17 cellular contexts compared by ENCODE assay signal in genomic region chr3:194508486-194509449, GRCh38. TPM values are rescaled to one million over a fixed set of nuclear protein-coding genes. Genes with fewer than 3 reads are reported as not detected.
DNase-seq lines count a peak whose midpoint lies in the region; ATAC-seq and TF ChIP-seq lines count a peak whose summit lies in the region.
"Had no signal": no experiment of that assay in that cellular context is flagged by ENCODE, and none has a peak within 500 bp of the region (broad histone marks: within the 10 kb centered on the region; RNA-seq: fewer than 3 reads in every experiment).

No MANE protein-coding gene starts in this region.

- H3K36me3 ChIP-seq in A673 (ENCODE audit: insufficient read depth, low read length, poor library complexity, severe bottlenecking) (no peaks in the 10 kb centered on the region), ovary (no peaks in the 10 kb centered on the region)
- H3K36me3 ChIP-seq: prostate gland, tibial nerve had no signal

- peak overlapping the region; percentile 54 for H3K27ac ChIP-seq in A673 (ENCODE audit: low read depth, low read length, poor library complexity, severe bottlenecking)
- no peak overlapping the region for H3K27ac ChIP-seq in ovary
- H3K27ac ChIP-seq: prostate gland had no signal

- peaks cover 20% of the 10 kb centered on the region for H3K4me1 ChIP-seq in A673 (ENCODE audit: insufficient read depth, low read length, poor library complexity, severe bottlenecking)
- no peaks in the 10 kb centered on the region for H3K4me1 ChIP-seq in ovary (ENCODE audit: insufficient read depth)
- H3K4me1 ChIP-seq: prostate gland had no signal

- no peak for TF ChIP-seq EP300 in ovary (IDR thresholded peaks at IDR 0.05)

- H3K9me3 ChIP-seq in A673 (ENCODE audit: low read depth, low read length, poor library complexity, severe bottlenecking) (no peaks in the 10 kb centered on the region), ovary (no peaks in the 10 kb centered on the region)
- H3K9me3 ChIP-seq: prostate gland, tibial nerve had no signal

- CTCF ChIA-PET in A673 (lab: Charles Lee): interaction anchor here (0.9 kb wide), 1 partner anchor 37 kb away, joined by 3 read pairs; no protein-coding TSS in a partner anchor

- POLR2A ChIA-PET in A673 (lab: Charles Lee; ENCODE audit: low non-redundant PET): no interaction called here

- H3K4me3 ChIP-seq in A673 (ENCODE audit: low read depth, low read length, poor library complexity, severe bottlenecking): no peak overlapping the region
- H3K4me3 ChIP-seq in fibroblast of villous mesenchyme (ENCODE audit: low read depth, low read length): no peak overlapping the region
- H3K4me3 ChIP-seq in ovary: no peak overlapping the region
- H3K4me3 ChIP-seq: prostate gland, tibial nerve had no signal

- H3K27me3 ChIP-seq in A673 (replicated peaks; ENCODE audit: insufficient read depth, low read depth, low read length, poor library complexity) (no peaks in the 10 kb centered on the region), ovary (no peaks in the 10 kb centered on the region)
- H3K27me3 ChIP-seq: tibial nerve had no signal

- TF ChIP-seq CTCF in A673 (conservative IDR thresholded peaks at IDR 0.05; ENCODE audit: low read depth, low read length) (no peak), fibroblast of villous mesenchyme (IDR thresholded peaks at IDR 0.05; ENCODE audit: insufficient read depth, low read depth, low read length) (no peak), ovary (IDR thresholded peaks at IDR 0.05) (no peak)

- intact Hi-C loops in A673 (cut with micrococcal nuclease; ENCODE audit: unreplicated experiment) (no loop called here), ovary (cut with DNase I) (no loop called here)

- BruUV-seq in A673 (replicated peaks; lab: Mats Ljungman, UMichigan): no TSS peak

- 74 to 76% (median 74%) methylated on average over 14 of the region's 14 CpGs for WGBS in ovary, 3 donors

- no peak for ATAC-seq in GM19351 (IDR thresholded peaks at IDR 0.05; ENCODE audit: unreplicated experiment)
- ATAC-seq in activated CD4-positive, CD25-positive, alpha-beta regulatory T cell treated with anti-CD3 and anti-CD28 coated beads, Interleukin-2, amount 50 U/mL, for 24 hours: no peak
- ATAC-seq: activated CD4-positive, alpha-beta T cell treated with anti-CD3 and anti-CD28 coated beads for 36 hours; stimulated activated effector memory CD8-positive, alpha-beta T cell treated with anti-CD3 and anti-CD28 coated beads, Interleukin-12 subunit alpha, Interleukin-12 subunit beta, amount 100 ng/mL, for 72 hours had no signal

- no peak for TF ChIP-seq POLR2A in ovary (IDR thresholded peaks at IDR 0.05)

- DNase-seq in A673 (ENCODE audit: low spot score) (peak; percentile 32), COR-L47 (lab: John Stamatoyannopoulos, UW) (peak; percentile 47), NOMO-1 (lab: John Stamatoyannopoulos, UW; ENCODE audit: unreplicated experiment in 2 of 2) (peak; percentile 48 to 83), fibroblast of villous mesenchyme (ENCODE audit: low read depth) (peak; percentile 64), NCI-H524 treated with DMSO at 0.1 percent for 48 hours (lab: John Stamatoyannopoulos, UW) (no peak), ovary (no peak)
- DNase-seq: activated CD4-positive, alpha-beta T cell treated with anti-CD3 and anti-CD28 coated beads for 36 hours; activated CD8-positive, alpha-beta memory T cell treated with anti-CD3 and anti-CD28 coated beads, Interleukin-2, amount 50 U/mL, for 48 hours; activated gamma-delta T cell treated with Interleukin-2 at 50 U/mL for 16 hours; NK-92 treated with Interleukin-12 subunit alpha and Interleukin-12 subunit beta, amount 100 ng/mL, for 24 hours; stimulated activated CD4-positive, alpha-beta T cell treated with anti-CD3 and anti-CD28 coated beads, Interleukin-12 subunit alpha, Interleukin-12 subunit beta, amount 100 ng/mL, for 4 hours; T-helper 9 cell had no signal

RNA-seq across cellular contexts. Expression of gene ATP13A3, which starts 22.0 kb away (rescaled TPM):
- total RNA-seq in A673 (2021) (94.5 and 121 TPM in 2 replicates), fibroblast of villous mesenchyme (190 and 228 TPM in 2 replicates), ovary (100 to 1,000 TPM in 1 of 7 donors, 10 to 100 TPM in 6; 41.5 to 101 (median 53.4) TPM)
- 10 to 100 TPM; 13.7 to 21.5 TPM for polyA plus RNA-seq in ovary

Comparison
In these comparisons a context has a peak if more than half of its experiments do, and no peak if none do; other contexts are left out.
1. DNase-seq: peak in A673 (single experiment), COR-L47 (single experiment), NOMO-1 (2 of 2) and fibroblast of villous mesenchyme (single experiment); none in NCI-H524 treated with DMSO at 0.1 percent for 48 hours (single experiment) and ovary (0 of 5).